ENCODE assay signal across 14 cellular contexts in the genomic region with DNA sequence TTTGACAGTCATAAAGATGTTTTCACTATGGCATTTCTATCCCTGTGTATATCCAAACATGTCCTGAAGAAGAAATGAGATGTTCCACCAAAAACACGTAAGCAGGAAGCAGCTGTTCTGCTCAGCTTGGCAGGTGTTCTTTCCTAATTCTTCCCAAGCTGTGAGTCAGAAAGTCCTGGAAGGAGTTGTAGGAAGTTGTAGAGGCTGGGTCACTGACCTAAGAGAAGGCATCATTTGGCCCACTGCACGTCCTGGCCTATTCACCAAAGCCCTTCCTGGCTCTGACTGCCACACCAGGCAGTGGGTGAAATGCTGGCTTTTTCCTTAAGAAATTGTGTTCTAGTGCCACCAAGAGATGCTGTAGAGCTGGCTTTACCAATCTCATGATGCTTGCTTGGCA. TPM values are rescaled to one million over a fixed set of nuclear protein-coding genes. Genes with fewer than 3 reads are reported as not detected.
DNase-seq lines count a peak whose midpoint lies in the region; ATAC-seq, FAIRE-seq and TF ChIP-seq lines count a peak whose summit lies in the region.
"Had no signal": no experiment of that assay in that cellular context is flagged by ENCODE, and none has a peak within 500 bp of the region (broad histone marks: within the 10 kb centered on the region; RNA-seq: fewer than 3 reads in every experiment).

No MANE protein-coding gene starts in this region.

- H3K4me3 ChIP-seq in breast epithelium (no peak overlapping the region), bronchial epithelial cell (ENCODE audit: low read depth, low read length) (no peak overlapping the region), kidney epithelial cell (ENCODE audit: low read depth, low read length) (no peak overlapping the region), uterus (no peak overlapping the region), testis (no peak overlapping the region)
- H3K4me3 ChIP-seq: lung had no signal

- DNase-seq in MCF 10A (ENCODE audit: unreplicated experiment) (peak; percentile 88), breast epithelium (ENCODE audit: low spot score in 2 of 2) (no peak), bronchial epithelial cell (ENCODE audit: low read depth) (peak; percentile 81), kidney epithelial cell (ENCODE audit: low read depth) (peak; percentile 14), uterus (peak; percentile 23 to 39), testis (no peak), MV-4-11 (lab: John Stamatoyannopoulos, UW) (no peak)
- DNase-seq: 8988T, anterior cingulate cortex, DND-41, NCI-H2029, retina had no signal

- H3K9me3 ChIP-seq in breast epithelium (no peaks in the 10 kb centered on the region), uterus (no peaks in the 10 kb centered on the region), testis (no peaks in the 10 kb centered on the region)

- BruUV-seq in MCF 10A (replicated peaks; lab: Mats Ljungman, UMichigan): no TSS peak

- H3K4me1 ChIP-seq in breast epithelium (no peaks in the 10 kb centered on the region), uterus (no peaks in the 10 kb centered on the region), testis (no peaks in the 10 kb centered on the region)

- H3K4me3 Mint-ChIP-seq in MCF 10A (ENCODE audit: unreplicated experiment): no peak overlapping the region

- no peak for FAIRE-seq in bronchial epithelial cell (lab: Jason Lieb, UNC)

- H3K27ac ChIP-seq in breast epithelium: no peak overlapping the region
- H3K27ac ChIP-seq in uterus: no peak overlapping the region
- no peak overlapping the region for H3K27ac ChIP-seq in testis

- no peak for ATAC-seq in GM18498 (IDR thresholded peaks at IDR 0.05; ENCODE audit: unreplicated experiment)

- TF ChIP-seq POLR2A in breast epithelium (IDR thresholded peaks at IDR 0.05) (no peak), uterus (IDR thresholded peaks at IDR 0.05) (no peak), testis (IDR thresholded peaks at IDR 0.05) (no peak)

- CTCF ChIA-PET in MCF 10A (lab: Yijun Ruan, JAX): interaction anchor here (0.7 to 0.8 kb wide), 3 partner anchors 15 to 76 kb away, joined by 3 to 4 read pairs (median 3); no protein-coding TSS in a partner anchor

- 53 to 60% methylated on average over 2 of the region's 2 CpGs for WGBS in testis, 2 donors

- peak overlapping the region; percentile 71 for H3K27ac Mint-ChIP-seq in MCF 10A (ENCODE audit: low read depth, unreplicated experiment)

- no peaks in the 10 kb centered on the region for H3K36me3 Mint-ChIP-seq in MCF 10A (ENCODE audit: insufficient read depth, unreplicated experiment)

- no peaks in the 10 kb centered on the region for H3K4me1 Mint-ChIP-seq in MCF 10A (ENCODE audit: insufficient read depth, unreplicated experiment)

- TF ChIP-seq CTCF in MCF 10A (IDR thresholded peaks at IDR 0.05; ENCODE audit: unreplicated experiment) (no peak), breast epithelium (IDR thresholded peaks at IDR 0.05) (no peak), bronchial epithelial cell (IDR thresholded peaks at IDR 0.05; ENCODE audit: insufficient read depth, low read length, severe bottlenecking) (no peak), kidney epithelial cell (IDR thresholded peaks at IDR 0.05; ENCODE audit: insufficient read depth, low read length, poor library complexity, severe bottlenecking) (no peak), uterus (IDR thresholded peaks at IDR 0.05) (no peak), testis (IDR thresholded peaks at IDR 0.05) (no peak)

- POLR2A ChIA-PET in MCF 10A (lab: Yijun Ruan, JAX): interaction anchor here (0.9 kb wide), 1 partner anchor 95 kb away, joined by 5 read pairs; a partner anchor contains a TSS

- H3K27me3 Mint-ChIP-seq in MCF 10A (ENCODE audit: insufficient read depth, unreplicated experiment): no peaks in the 10 kb centered on the region

- peaks cover 7% of the 10 kb centered on the region for H3K9me3 Mint-ChIP-seq in MCF 10A (ENCODE audit: unreplicated experiment)

- H3K27me3 ChIP-seq in breast epithelium (no peaks in the 10 kb centered on the region), bronchial epithelial cell (ENCODE audit: control insufficient read depth, insufficient read depth, low read length) (no peaks in the 10 kb centered on the region), kidney epithelial cell (ENCODE audit: control insufficient read depth, insufficient read depth, low read length) (no peaks in the 10 kb centered on the region), uterus (no peaks in the 10 kb centered on the region), testis (no peaks in the 10 kb centered on the region)

- H3K36me3 ChIP-seq in breast epithelium (no peaks in the 10 kb centered on the region), bronchial epithelial cell (ENCODE audit: control insufficient read depth, insufficient read depth, low read length) (no peaks in the 10 kb centered on the region), kidney epithelial cell (ENCODE audit: control insufficient read depth, insufficient read depth, low read length) (no peaks in the 10 kb centered on the region), uterus (no peaks in the 10 kb centered on the region), testis (ENCODE audit: low read depth, missing control alignments) (no peaks in the 10 kb centered on the region)

- intact Hi-C loops in MCF 10A (cut with micrococcal nuclease): no loop called here
- intact Hi-C loops in breast epithelium (cut with DNase I; ENCODE audit: low total_unique reads): no loop called here
- intact Hi-C loops in uterus (cut with DNase I; ENCODE audit: low total_unique reads): no loop called here
- intact Hi-C loops in testis (cut with DNase I; ENCODE audit: low total_unique reads): loop anchor here (10.0 kb wide), 1 partner anchor 66 kb away; no protein-coding TSS in a partner anchor

RNA-seq across cellular contexts. Expression of a gene that starts 40.3 kb away (rescaled TPM):
- total RNA-seq in MCF 10A (2022): 1.1 and 2.1 TPM in 2 replicates
- 10 to 100 TPM; 20.0 to 46.4 (median 22.8) TPM for total RNA-seq in breast epithelium
- total RNA-seq in bronchial epithelial cell: 0.26 and 0.51 TPM in 2 replicates
- total RNA-seq in kidney epithelial cell: 4.1 and 4.3 TPM in 2 replicates
- 1 to 10 TPM in 2 of 4 donors, under 1 TPM in 2; 0.77 to 6.2 (median 1.9) TPM for total RNA-seq in uterus
- 1 to 10 TPM; 6.1 to 9.5 TPM for total RNA-seq in testis
- polyA plus RNA-seq in testis (ENCODE audit: insufficient read depth, low read depth, low replicate concordance): 4.6 TPM

Comparison
In these comparisons a context has a peak if more than half of its experiments do, and no peak if none do; other contexts are left out.
1. DNase-seq: peak in MCF 10A (single experiment), bronchial epithelial cell (single experiment), kidney epithelial cell (single experiment) and uterus (2 of 2); none in breast epithelium (0 of 2), testis (single experiment) and MV-4-11 (single experiment).